ENCODE assay signal across 8 cellular contexts in genomic region chr13:113298001-113298945, GRCh38. TPM values are rescaled to one million over a fixed set of nuclear protein-coding genes. Genes with fewer than 3 reads are reported as not detected.
A peak's percentile ranks its signal among the peaks of the same experiment; 100 is the strongest.
DNase-seq lines count a peak whose midpoint lies in the region; TF ChIP-seq lines count a peak whose summit lies in the region.

No MANE protein-coding gene starts in this region.

- H3K36me3 ChIP-seq in SU-DHL-6 (ENCODE audit: low read length) (no peaks in the 10 kb centered on the region), skeletal muscle satellite cell (ENCODE audit: insufficient read depth, low read length) (peaks cover 3% of the 10 kb centered on the region)

- no peaks in the 10 kb centered on the region for H3K9me2 ChIP-seq in SU-DHL-6 (replicated peaks; ENCODE audit: insufficient read depth, low read length)

- H3K79me2 ChIP-seq in SU-DHL-6 (ENCODE audit: insufficient read depth, low read length): peaks cover 59% of the 10 kb centered on the region

- DNase-seq in SKM-1 treated with dmso at 0.1 percent for 144 hours (lab: John Stamatoyannopoulos, UW; ENCODE audit: unreplicated experiment) (peak; percentile 9), SKM-1 (lab: John Stamatoyannopoulos, UW; ENCODE audit: unreplicated experiment) (no peak), foreskin fibroblast (peak in 1 of 2 donors; percentile 25), D341Med (ENCODE audit: low spot score) (no peak), NCI-H1694 treated with DMSO at 0.1 percent for 48 hours (lab: John Stamatoyannopoulos, UW) (no peak), inferior parietal cortex (ENCODE audit: extremely low spot score) (no peak)

- H3K9ac ChIP-seq in SU-DHL-6 (ENCODE audit: low read length): peak overlapping the region; percentile 93
- H3K9ac ChIP-seq in skeletal muscle satellite cell (ENCODE audit: low read depth, low read length): peak overlapping the region; percentile 97

- H3K4me3 ChIP-seq in SU-DHL-6 (ENCODE audit: insufficient read depth, low read length, poor library complexity, severe bottlenecking) (peak overlapping the region; percentile 98), foreskin fibroblast (ENCODE audit: low read depth in 1 of 2, low read length in 2 of 2) (peak overlapping the region; percentile 57 to 93), skeletal muscle satellite cell (ENCODE audit: low read length) (peak overlapping the region; percentile 80)

- H3K9me3 ChIP-seq in SU-DHL-6 (ENCODE audit: insufficient read depth, low read length): no peaks in the 10 kb centered on the region
- H3K9me3 ChIP-seq in skeletal muscle satellite cell (replicated peaks; ENCODE audit: low read length): no peaks in the 10 kb centered on the region

- H3F3A ChIP-seq in SU-DHL-6 (ENCODE audit: insufficient read depth): peaks cover 13% of the 10 kb centered on the region; the same call in 1 of the 2 replicates

- no peak for TF ChIP-seq CTCF in SU-DHL-6 (IDR thresholded peaks at IDR 0.05; ENCODE audit: insufficient read depth, low read length, poor library complexity, severe bottlenecking)
- no peak for TF ChIP-seq CTCF in foreskin fibroblast (IDR thresholded peaks at IDR 0.05; ENCODE audit: low read depth, low read length)

- H3K4me2 ChIP-seq in SU-DHL-6 (ENCODE audit: low read depth, low read length, poor library complexity, severe bottlenecking): peak overlapping the region; percentile 99
- H3K4me2 ChIP-seq in skeletal muscle satellite cell (ENCODE audit: low read length): peak overlapping the region; percentile 96

- H3K27ac ChIP-seq in SU-DHL-6 (ENCODE audit: low read depth, low read length): no peak overlapping the region; the same call in 1 of the 2 replicates

- peaks cover 20% of the 10 kb centered on the region for H3K4me1 ChIP-seq in skeletal muscle satellite cell (ENCODE audit: control insufficient read depth, insufficient read depth, low read length)

- peak overlapping the region; percentile 43 for H2AFZ ChIP-seq in SU-DHL-6 (ENCODE audit: low read depth, low read length, severe bottlenecking)

- H4K20me1 ChIP-seq in SU-DHL-6 (ENCODE audit: low read depth, low read length): no peaks in the 10 kb centered on the region; the same call in 1 of the 2 replicates

- H3K27me3 ChIP-seq in SU-DHL-6 (ENCODE audit: low read length) (no peaks in the 10 kb centered on the region), skeletal muscle satellite cell (ENCODE audit: control insufficient read depth, insufficient read depth, low read length) (no peaks in the 10 kb centered on the region)

RNA-seq across cellular contexts. Expression of gene LAMP1, which starts 1.2 kb away (rescaled TPM):
- 99.1 and 109 TPM in 2 replicates for total RNA-seq in skeletal muscle satellite cell (2012; rRNA removed)
